9 cellular contexts compared by ENCODE assay signal in genomic region chr2:55418072-55418471, GRCh38. TPM values are rescaled to one million over a fixed set of nuclear protein-coding genes. Genes with fewer than 3 reads are reported as not detected.
DNase-seq lines count a peak whose midpoint lies in the region; ATAC-seq, FAIRE-seq and TF ChIP-seq lines count a peak whose summit lies in the region.
"Had no signal": no experiment of that assay in that cellular context is flagged by ENCODE, and none has a peak within 500 bp of the region (broad histone marks: within the 10 kb centered on the region; RNA-seq: fewer than 3 reads in every experiment).

No MANE protein-coding gene starts in this region.

- 17 to 20% (median 18%) methylated on average over 2 of the region's 2 CpGs for WGBS in small intestine, 3 donors

- no peaks in the 10 kb centered on the region for H3K9me3 ChIP-seq in small intestine (ENCODE audit: control insufficient read depth, low read depth)

- H3K4me3 Mint-ChIP-seq in IgD-negative memory B cell (peak overlapping the region in 3 of 4 donors; percentile 85 to 98 (median 92)), nephron (peak overlapping the region; percentile 96 to 98 (median 98))
- peak overlapping the region; percentile 92 for H3K4me3 Mint-ChIP-seq in central memory CD8-positive, alpha-beta T cell

- CTCF ChIA-PET in BJ (lab: Yijun Ruan, JAX): no interaction called here

- no peaks in the 10 kb centered on the region for H3K36me3 Mint-ChIP-seq in IgD-negative memory B cell
- H3K36me3 Mint-ChIP-seq in central memory CD8-positive, alpha-beta T cell (ENCODE audit: insufficient read depth): peaks cover 13% of the 10 kb centered on the region
- H3K36me3 Mint-ChIP-seq in nephron (ENCODE audit: low read depth): peaks cover 18% of the 10 kb centered on the region

- no peak for ATAC-seq in central memory CD8-positive, alpha-beta T cell (replicated peaks; ENCODE audit: extremely low read depth, poor library complexity, severe bottlenecking)
- no peak for ATAC-seq in GM19023 (IDR thresholded peaks at IDR 0.05; ENCODE audit: unreplicated experiment)

- H3K27me3 Mint-ChIP-seq in IgD-negative memory B cell (no peaks in the 10 kb centered on the region), nephron (ENCODE audit: low read depth) (no peaks in the 10 kb centered on the region)
- H3K27me3 Mint-ChIP-seq in central memory CD8-positive, alpha-beta T cell: no peaks in the 10 kb centered on the region

- H3K4me1 ChIP-seq in small intestine (ENCODE audit: control insufficient read depth in 2 of 2, insufficient read depth in 1 of 2, low read depth in 1 of 2, low read length in 1 of 2): no peaks in the 10 kb centered on the region

- FAIRE-seq in small intestine (lab: Jason Lieb, UNC): no peak

- H3K27me3 ChIP-seq in BJ (ENCODE audit: control insufficient read depth, insufficient read depth, low read length) (no peaks in the 10 kb centered on the region), small intestine (ENCODE audit: control insufficient read depth in 2 of 2, insufficient read depth in 2 of 2, low read length in 2 of 2) (no peaks in the 10 kb centered on the region)

- H3K4me3 ChIP-seq in BJ (ENCODE audit: low read depth, low read length) (peak overlapping the region; percentile 100), small intestine (ENCODE audit: low read depth in 1 of 2, low read length in 2 of 2) (no peak overlapping the region)

- no peak overlapping the region for H3K27ac ChIP-seq in small intestine (ENCODE audit: low read depth in 1 of 2, low read length in 1 of 2)

- H3K9me3 Mint-ChIP-seq in IgD-negative memory B cell (no peaks in the 10 kb centered on the region), nephron (no peaks in the 10 kb centered on the region)
- H3K9me3 Mint-ChIP-seq in central memory CD8-positive, alpha-beta T cell: no peaks in the 10 kb centered on the region

- POLR2A ChIA-PET in BJ (lab: Charles Lee): no interaction called here

- TF ChIP-seq CTCF in BJ (IDR thresholded peaks at IDR 0.05; ENCODE audit: insufficient read depth, low read depth, low read length) (no peak), nephron (IDR thresholded peaks at IDR 0.05; ENCODE audit: unreplicated experiment in 3 of 3) (no peak)

- H3K4me1 Mint-ChIP-seq in IgD-negative memory B cell (peaks cover 18 to 39% (median 27%) of the 10 kb centered on the region in 3 donors), nephron (peaks cover 40% of the 10 kb centered on the region)
- peaks cover 32% of the 10 kb centered on the region for H3K4me1 Mint-ChIP-seq in central memory CD8-positive, alpha-beta T cell

- no peak for DNase-seq in BJ (ENCODE audit: low read depth)
- no peak for DNase-seq in central memory CD8-positive, alpha-beta T cell (ENCODE audit: low spot score in 2 of 2)
- DNase-seq in NCI-H345 treated with DMSO at 0.1 percent for 48 hours (lab: John Stamatoyannopoulos, UW; ENCODE audit: unreplicated experiment): no peak
- no peak for DNase-seq in NCI-H2081 (lab: John Stamatoyannopoulos, UW)
- DNase-seq in small intestine: no peak
- DNase-seq: MM.1S had no signal

- peak overlapping the region; percentile 77 to 97 (median 86) for H3K27ac Mint-ChIP-seq in IgD-negative memory B cell
- peak overlapping the region; percentile 84 for H3K27ac Mint-ChIP-seq in central memory CD8-positive, alpha-beta T cell (ENCODE audit: low read depth)
- peak overlapping the region; percentile 91 to 99 (median 99) for H3K27ac Mint-ChIP-seq in nephron

- H3K36me3 ChIP-seq in BJ (ENCODE audit: control insufficient read depth, insufficient read depth, low read length) (no peaks in the 10 kb centered on the region), small intestine (ENCODE audit: control insufficient read depth in 2 of 2, insufficient read depth in 2 of 2, low read length in 2 of 2) (no peaks in the 10 kb centered on the region)

RNA-seq across cellular contexts. Expression of gene CCDC88A, which starts 1.6 kb away (rescaled TPM):
- polyA plus RNA-seq in BJ (2011; rRNA removed) (18.7 and 32.9 TPM in 2 replicates), IgD-negative memory B cell (4.8 TPM), small intestine (1 to 10 TPM in 2 of 3 donors, under 1 TPM in 1; 0.67 to 4.9 (median 3.0) TPM)
- 38.6 and 41.5 TPM in 2 replicates for polyA minus RNA-seq in BJ (2011; rRNA and poly(A)+ RNA removed)
